Comparison of ENCODE assay signal across 1 cellular context in genomic region chr14:20454359-20454644, GRCh38.
A peak's percentile ranks its signal among the peaks of the same experiment; 100 is the strongest.
TF ChIP-seq lines count a peak whose summit lies in the region.

No MANE protein-coding gene starts in this region.

TF ChIP-seq in liver, 16 proteins besides CTCF, POLR2A, EP300 and RAD21 (continued from another document):
- TF ChIP-seq EGR1 (IDR thresholded peaks at IDR 0.05; ENCODE audit: low read depth in 2 of 2): peak in 1 of 2 donors; percentile 57
- TF ChIP-seq, protein P1, sequence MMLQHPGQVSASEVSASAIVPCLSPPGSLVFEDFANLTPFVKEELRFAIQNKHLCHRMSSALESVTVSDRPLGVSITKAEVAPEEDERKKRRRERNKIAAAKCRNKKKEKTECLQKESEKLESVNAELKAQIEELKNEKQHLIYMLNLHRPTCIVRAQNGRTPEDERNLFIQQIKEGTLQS (IDR thresholded peaks at IDR 0.05): peak; percentile 6
- no peak for TF ChIP-seq GABPA (IDR thresholded peaks at IDR 0.05 in 1 of 2, conservative IDR thresholded peaks at IDR 0.05 in 1 of 2)
- TF ChIP-seq REST (IDR thresholded peaks at IDR 0.05): no peak
- no peak for TF ChIP-seq FOXA2 (IDR thresholded peaks at IDR 0.05)
